Comparison of ENCODE assay signal across 25 cellular contexts in genomic region chr7:15209385-15209784, GRCh38.
"Had no signal": no experiment of that assay in that cellular context is flagged by ENCODE, and none has a peak within 500 bp of the region (broad histone marks: within the 10 kb centered on the region; RNA-seq: fewer than 3 reads in every experiment).

No MANE protein-coding gene starts in this region.

- H3K9ac ChIP-seq: KMS-11 had no signal

- H3K9me3 ChIP-seq: adrenal gland, MG63, Peyer's patch, SJCRH30 had no signal

- ATAC-seq: activated CD8-positive, alpha-beta T cell treated with anti-CD3 and anti-CD28 coated beads, Interleukin-2, amount 10 ng/mL, durations not matched to agents 7 days and 5 days had no signal

- H3K4me2 ChIP-seq: KMS-11 had no signal

- H3K27me3 Mint-ChIP-seq: activated naive CD8-positive, alpha-beta T cell treated with anti-CD3 and anti-CD28 coated beads, Interleukin-2, amount 10 ng/mL, durations not matched to agents 7 days and 5 days had no signal

- H3K27ac Mint-ChIP-seq: activated CD8-positive, alpha-beta T cell treated with anti-CD3 and anti-CD28 coated beads, Interleukin-2, amount 10 ng/mL, durations not matched to agents 7 days and 5 days; activated naive CD8-positive, alpha-beta T cell treated with anti-CD3 and anti-CD28 coated beads, Interleukin-2, amount 10 ng/mL, durations not matched to agents 7 days and 5 days; T-helper 1 cell treated with Interleukin-12 subunit alpha and Interleukin-12 subunit beta and Interleukin-4 antibody, amounts not matched to agents 30 μg/mL and 1 μg/mL, for 36 hours had no signal

- H3K4me1 Mint-ChIP-seq: activated naive CD8-positive, alpha-beta T cell treated with anti-CD3 and anti-CD28 coated beads, Interleukin-2, amount 10 ng/mL, durations not matched to agents 7 days and 5 days had no signal

- H3K9me3 Mint-ChIP-seq: T-helper 1 cell treated with Interleukin-12 subunit alpha and Interleukin-12 subunit beta and Interleukin-4 antibody, amounts not matched to agents 30 μg/mL and 1 μg/mL, for 36 hours had no signal

- H3K36me3 Mint-ChIP-seq: activated naive CD8-positive, alpha-beta T cell treated with anti-CD3 and anti-CD28 coated beads, Interleukin-2, amount 10 ng/mL, durations not matched to agents 7 days and 5 days had no signal

- H3K4me1 ChIP-seq: adrenal gland, Peyer's patch, SJCRH30 had no signal

- H3K27me3 ChIP-seq: adrenal gland, MG63, Peyer's patch had no signal

- H3K4me3 ChIP-seq: adrenal gland, MG63, Peyer's patch, SJCRH30 had no signal

- H3K4me3 Mint-ChIP-seq: activated CD8-positive, alpha-beta T cell treated with anti-CD3 and anti-CD28 coated beads, Interleukin-2, amount 10 ng/mL, durations not matched to agents 7 days and 5 days; activated naive CD8-positive, alpha-beta T cell treated with anti-CD3 and anti-CD28 coated beads, Interleukin-2, amount 10 ng/mL, durations not matched to agents 7 days and 5 days; T-helper 1 cell treated with Interleukin-12 subunit alpha and Interleukin-12 subunit beta and Interleukin-4 antibody, amounts not matched to agents 30 μg/mL and 1 μg/mL, for 36 hours had no signal

- H3K36me3 ChIP-seq: adrenal gland, MG63, Peyer's patch, SJCRH30 had no signal

- DNase-seq: activated CD4-positive, alpha-beta T cell treated with anti-CD3 and anti-CD28 coated beads for 48 hours; activated CD4-positive, alpha-beta T cell treated with anti-CD3 and anti-CD28 coated beads, Interleukin-2, amount 50 U/mL, for 4 hours; activated CD4-positive, CD25-positive, alpha-beta regulatory T cell treated with anti-CD3 and anti-CD28 coated beads, Interleukin-2, amount 50 U/mL, for 72 hours; activated CD8-positive, alpha-beta memory T cell treated with anti-CD3 and anti-CD28 coated beads, Interleukin-2, amount 50 U/mL, for 48 hours; activated CD8-positive, alpha-beta T cell treated with anti-CD3 and anti-CD28 coated beads, Interleukin-2, amount 10 ng/mL, durations not matched to agents 7 days and 5 days; activated naive CD4-positive, alpha-beta T cell treated with anti-CD3 and anti-CD28 coated beads, Interleukin-2, amount 50 U/mL, for 16 hours; activated naive CD8-positive, alpha-beta T cell treated with anti-CD3 and anti-CD28 coated beads, Interleukin-2, amount 10 ng/mL, durations not matched to agents 7 days and 5 days; activated T-cell treated with anti-CD3 and anti-CD28 coated beads, Interleukin-2, amount 50 U/mL, for 1 hour; adrenal gland; anterior cingulate cortex; caudate nucleus; MG63; MV-4-11; NCI-H1092 treated with DMSO at 0.1 percent for 48 hours; NCI-H1436; NCI-H1930; NCI-H446; NCI-H524; NCI-H82; Peyer's patch; Right ventricle myocardium superior; SJCRH30 had no signal

- H3K27ac ChIP-seq: adrenal gland, KMS-11, Peyer's patch, RWPE1, SJCRH30 had no signal
